Comparison of ENCODE assay signal across 19 cellular contexts in genomic region chr3:143168518-143169192, GRCh38. TPM values are rescaled to one million over a fixed set of nuclear protein-coding genes. Genes with fewer than 3 reads are reported as not detected.
A peak's percentile ranks its signal among the peaks of the same experiment; 100 is the strongest.
DNase-seq lines count a peak whose midpoint lies in the region; ATAC-seq and TF ChIP-seq lines count a peak whose summit lies in the region.
"Had no signal": no experiment of that assay in that cellular context is flagged by ENCODE, and none has a peak within 500 bp of the region (broad histone marks: within the 10 kb centered on the region; RNA-seq: fewer than 3 reads in every experiment).

No MANE protein-coding gene starts in this region.

- no peak overlapping the region for H3K9ac ChIP-seq in GM23248

- peak overlapping the region; percentile 85 for H3K27ac Mint-ChIP-seq in CD4-positive, alpha-beta T cell
- peak overlapping the region; percentile 92 to 94 for H3K27ac Mint-ChIP-seq in T-cell
- H3K27ac Mint-ChIP-seq: dendritic cell treated with granulocyte-macrophage colony-stimulating factor and Interleukin-4, amounts not matched to agents 40 ng/mL and 50 ng/mL, for 4 days had no signal

- no peaks in the 10 kb centered on the region; the same call in 1 of the 2 replicates for H3K9me2 ChIP-seq in GM23248 (ENCODE audit: insufficient read depth)

- peak overlapping the region; percentile 2 for H3K4me2 ChIP-seq in GM23248 (ENCODE audit: unreplicated experiment)

- no peaks in the 10 kb centered on the region for H3K9me3 ChIP-seq in CD4-positive, alpha-beta T cell (ENCODE audit: control insufficient read depth, low read length)
- H3K9me3 ChIP-seq in GM23248 (ENCODE audit: low read depth): no peaks in the 10 kb centered on the region
- H3K9me3 ChIP-seq: right lobe of liver had no signal

- H3K27me3 ChIP-seq in CD4-positive, alpha-beta T cell (ENCODE audit: control insufficient read depth, insufficient read depth, low read length): no peaks in the 10 kb centered on the region
- no peaks in the 10 kb centered on the region for H3K27me3 ChIP-seq in GM23248 (replicated peaks; ENCODE audit: insufficient read depth)
- H3K27me3 ChIP-seq: adrenal gland, right lobe of liver, suprapubic skin had no signal

- H3K36me3 Mint-ChIP-seq in CD4-positive, alpha-beta T cell (ENCODE audit: low read depth): no peaks in the 10 kb centered on the region
- no peaks in the 10 kb centered on the region for H3K36me3 Mint-ChIP-seq in T-cell

- in situ Hi-C loops in GM23248 (cut with MboI): no loop called here

- no peak overlapping the region for H2AFZ ChIP-seq in GM23248

- no peak overlapping the region for H3K4me3 Mint-ChIP-seq in CD4-positive, alpha-beta T cell
- peak overlapping the region in 1 of 3 donors; percentile 30 for H3K4me3 Mint-ChIP-seq in T-cell
- H3K4me3 Mint-ChIP-seq: dendritic cell treated with granulocyte-macrophage colony-stimulating factor and Interleukin-4, amounts not matched to agents 40 ng/mL and 50 ng/mL, for 4 days; neural crest cell had no signal

- POLR2A ChIA-PET in CD4-positive, alpha-beta T cell (lab: Charles Lee): no interaction called here
- POLR2A ChIA-PET in T-cell (lab: Charles Lee): no interaction called here

- intact Hi-C loops in CD4-positive, alpha-beta T cell (cut with DNase I, micrococcal nuclease): loop anchor here in 1 of 2 experiments (5.0 kb wide), 1 partner anchor 41 kb away; no protein-coding TSS in a partner anchor

- no peaks in the 10 kb centered on the region for H4K20me1 ChIP-seq in GM23248 (ENCODE audit: insufficient read depth)

- peaks cover 35% of the 10 kb centered on the region for H3F3A ChIP-seq in GM23248 (ENCODE audit: insufficient read depth)

- H3K27me3 Mint-ChIP-seq in CD4-positive, alpha-beta T cell: no peaks in the 10 kb centered on the region
- no peaks in the 10 kb centered on the region for H3K27me3 Mint-ChIP-seq in T-cell

- H3K36me3 ChIP-seq in GM23248 (ENCODE audit: low read depth): no peaks in the 10 kb centered on the region
- H3K36me3 ChIP-seq: adrenal gland, HAP-1, right lobe of liver, suprapubic skin had no signal

- WGBS in GM23248 (ENCODE audit: low coverage in 1 of 2, low lambda C conversion rate in 2 of 2, missing lambda C conversion rate in 2 of 2), 2 experiments: 88 to 97% methylated on average over 3 of the region's 3 CpGs

- CTCF ChIA-PET in CD4-positive, alpha-beta T cell (lab: Charles Lee): no interaction called here
- CTCF ChIA-PET in T-cell (lab: Charles Lee): no interaction called here

- H3K27ac ChIP-seq in CD4-positive, alpha-beta T cell (ENCODE audit: low read depth, low read length): no peak overlapping the region
- H3K27ac ChIP-seq in GM23248: no peak overlapping the region
- H3K27ac ChIP-seq: adrenal gland, right lobe of liver, suprapubic skin had no signal

- H3K4me1 ChIP-seq in GM23248 (ENCODE audit: insufficient read depth): peaks cover 28% of the 10 kb centered on the region
- H3K4me1 ChIP-seq: adrenal gland, Caco-2, HAP-1, right lobe of liver, suprapubic skin had no signal

- no peak overlapping the region for H3K4me3 ChIP-seq in GM23248
- H3K4me3 ChIP-seq in epithelial cell of esophagus (ENCODE audit: low read length): no peak overlapping the region
- H3K4me3 ChIP-seq: adrenal gland, HAP-1, right lobe of liver, suprapubic skin had no signal

- H3K79me2 ChIP-seq in GM23248 (ENCODE audit: insufficient read depth): no peaks in the 10 kb centered on the region

- peaks cover 86% of the 10 kb centered on the region for H3K4me1 Mint-ChIP-seq in CD4-positive, alpha-beta T cell (ENCODE audit: low read depth)
- peaks cover 82 to 91% (median 85%) of the 10 kb centered on the region in 3 donors for H3K4me1 Mint-ChIP-seq in T-cell
- H3K4me1 Mint-ChIP-seq: neural crest cell had no signal

- H3K9me3 Mint-ChIP-seq in CD4-positive, alpha-beta T cell: no peaks in the 10 kb centered on the region
- H3K9me3 Mint-ChIP-seq in T-cell: peaks cover 0 to 8% (median 8%) of the 10 kb centered on the region in 3 donors

- ATAC-seq in CD4-positive, alpha-beta T cell (ENCODE audit: poor library complexity): no peak
- no peak for ATAC-seq in T-cell (replicated peaks in 1 of 4)
- ATAC-seq: left colon, right lobe of liver had no signal

- DNase-seq in CD4-positive, alpha-beta T cell: no peak
- DNase-seq in GM23248 (no peak), T-cell (no peak), epithelial cell of esophagus (ENCODE audit: low read depth) (peak; percentile 44), NCI-H1105 (lab: John Stamatoyannopoulos, UW) (no peak), hippocampal formation (lab: John Stamatoyannopoulos, UW) (no peak), activated T-cell treated with anti-CD3 and anti-CD28 coated beads for 4 hours (no peak)
- no peak for DNase-seq in stimulated activated CD4-positive, alpha-beta T cell treated with anti-CD3 and anti-CD28 coated beads, Interleukin-4, amount 100 ng/mL, for 1 hour
- DNase-seq: adrenal gland, Caco-2, left colon, NCI-H1694 treated with DMSO at 0.1 percent for 48 hours, NCI-H774, right lobe of liver had no signal

- no peak for TF ChIP-seq CTCF in CD4-positive, alpha-beta T cell (IDR thresholded peaks at IDR 0.05)
- no peak for TF ChIP-seq CTCF in epithelial cell of esophagus (IDR thresholded peaks at IDR 0.05; ENCODE audit: insufficient read depth, low read depth, low read length, missing control alignments)

RNA-seq across cellular contexts. Expression of gene CHST2, which starts 49.1 kb away (rescaled TPM):
- total RNA-seq in CD4-positive, alpha-beta T cell: 1 to 10 TPM; 2.0 TPM
- total RNA-seq in GM23248 (2014; rRNA removed; shearing (Covaris generic)): 10.4 and 12.0 TPM in 2 replicates
- polyA plus RNA-seq in GM23248 (2016; fragmentation: Nextera tagmentation; extraction: Ambion mirVana): 2.1 and 2.3 TPM in 2 replicates
- total RNA-seq in T-cell: 1 to 10 TPM; 1.7 to 5.6 (median 4.4) TPM
- total RNA-seq: Caco-2, HT-29 had no signal
